ENCODE assay signal across 26 cellular contexts in the genomic region with DNA sequence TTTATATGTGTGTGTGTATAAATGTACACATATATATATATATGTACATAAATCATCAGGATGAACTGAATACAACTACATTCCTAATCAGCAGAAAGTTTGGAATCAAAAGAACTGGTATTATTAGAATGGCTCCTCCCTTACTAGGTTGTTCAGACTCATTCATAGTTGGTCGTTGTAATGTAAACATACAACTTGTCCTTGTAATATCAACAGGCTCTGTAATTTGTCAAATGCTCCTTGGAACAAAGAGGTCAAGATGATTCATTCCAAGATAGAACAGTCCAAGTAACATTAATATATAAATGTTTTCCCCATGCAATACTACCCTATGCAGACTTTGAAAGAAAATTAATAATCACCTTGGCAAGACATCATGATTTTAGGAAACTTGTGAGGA.
DNase-seq lines count a peak whose midpoint lies in the region; ATAC-seq, FAIRE-seq and TF ChIP-seq lines count a peak whose summit lies in the region.
"Had no signal": no experiment of that assay in that cellular context is flagged by ENCODE, and none has a peak within 500 bp of the region (broad histone marks: within the 10 kb centered on the region; RNA-seq: fewer than 3 reads in every experiment).

No MANE protein-coding gene starts in this region.

- no peaks in the 10 kb centered on the region for H3K36me3 ChIP-seq in bronchial epithelial cell (ENCODE audit: control insufficient read depth, insufficient read depth, low read length)
- H3K36me3 ChIP-seq in trophoblast cell (ENCODE audit: control insufficient read depth in 1 of 2, insufficient read depth in 2 of 2, low read length in 2 of 2) = no peaks in the 10 kb centered on the region
- H3K36me3 ChIP-seq: BE2C; BLaER1 treated with 17β-estradiol and CSF1 and Interleukin-3, amounts not matched to agents 10 nM and 100 nM had no signal

- H2BK5ac ChIP-seq in trophoblast cell (ENCODE audit: low read depth, low read length, poor library complexity) = no peak overlapping the region

- H3K9ac ChIP-seq in trophoblast cell (ENCODE audit: low read length) = no peak overlapping the region
- H3K9ac ChIP-seq: BLaER1 treated with 17β-estradiol and CSF1 and Interleukin-3, amounts not matched to agents 10 nM and 100 nM; GM23248 had no signal

- H2AFZ ChIP-seq in trophoblast cell (ENCODE audit: insufficient read depth, low read length, poor library complexity) = no peak overlapping the region
- H2AFZ ChIP-seq: GM23248 had no signal

- H2AK5ac ChIP-seq in trophoblast cell (ENCODE audit: low read length) = no peak overlapping the region

- H3K4me3 ChIP-seq in bronchial epithelial cell (ENCODE audit: low read depth, low read length) (no peak overlapping the region), fibroblast of mammary gland (ENCODE audit: control insufficient read depth, low read depth, low read length) (no peak overlapping the region), trophoblast cell (ENCODE audit: low read depth, low read length) (no peak overlapping the region)
- H3K4me3 ChIP-seq: A549; BLaER1 treated with 17β-estradiol and CSF1 and Interleukin-3, amounts not matched to agents 10 nM and 100 nM; GM12878; GM23248 had no signal

- WGBS in trophoblast cell (ENCODE audit: extremely low coverage, insufficient coverage, insufficient read length) = no CpG with 5 or more reads among the region's 1 CpG

- H3K23ac ChIP-seq in trophoblast cell (ENCODE audit: low read length) = no peak overlapping the region

- H3K4me2 ChIP-seq in trophoblast cell (ENCODE audit: low read length) = no peak overlapping the region
- H3K4me2 ChIP-seq: A549; BLaER1 treated with 17β-estradiol and CSF1 and Interleukin-3, amounts not matched to agents 10 nM and 100 nM had no signal

- H3K18ac ChIP-seq in trophoblast cell (ENCODE audit: low read length) = no peak overlapping the region

- H2BK12ac ChIP-seq in trophoblast cell (ENCODE audit: low read length) = no peak overlapping the region

- H2BK120ac ChIP-seq in trophoblast cell (ENCODE audit: insufficient read depth, low read length, poor library complexity) = no peak overlapping the region

- no peak for TF ChIP-seq CTCF in 22Rv1 (IDR thresholded peaks at IDR 0.05)
- TF ChIP-seq CTCF in bronchial epithelial cell (IDR thresholded peaks at IDR 0.05; ENCODE audit: insufficient read depth, low read length, severe bottlenecking) = no peak
- TF ChIP-seq CTCF in fibroblast of mammary gland (conservative IDR thresholded peaks at IDR 0.05; ENCODE audit: control insufficient read depth, insufficient read depth, low read depth, low read length) = no peak

- intact Hi-C loops in left ventricle myocardium superior (cut with micrococcal nuclease) = no loop called here
- intact Hi-C loops in cardiac septum (cut with DNase I) = no loop called here

- ATAC-seq in left ventricle myocardium superior (no peak), GM18519 (IDR thresholded peaks at IDR 0.05; ENCODE audit: low FRiP score, unreplicated experiment) (no peak)
- ATAC-seq: A549, GM12878 had no signal

- no peaks in the 10 kb centered on the region for H3K4me1 ChIP-seq in trophoblast cell (ENCODE audit: control insufficient read depth in 1 of 2, insufficient read depth in 2 of 2, low read length in 2 of 2)
- H3K4me1 ChIP-seq: A549; BE2C; BLaER1 treated with 17β-estradiol and CSF1 and Interleukin-3, amounts not matched to agents 10 nM and 100 nM had no signal

- no peak overlapping the region for H4K8ac ChIP-seq in trophoblast cell (ENCODE audit: low read depth, low read length)

- H3K9me3 ChIP-seq in trophoblast cell (ENCODE audit: insufficient read depth, low read depth, low read length) = no peaks in the 10 kb centered on the region
- H3K9me3 ChIP-seq: A549; BE2C; BLaER1 treated with 17β-estradiol and CSF1 and Interleukin-3, amounts not matched to agents 10 nM and 100 nM had no signal

- no peak overlapping the region for H4K91ac ChIP-seq in trophoblast cell (ENCODE audit: low read depth, low read length)

- no peaks in the 10 kb centered on the region for H3K79me1 ChIP-seq in trophoblast cell (ENCODE audit: low read length)

- no peak overlapping the region for H3K14ac ChIP-seq in trophoblast cell (ENCODE audit: low read length)

- H3K4ac ChIP-seq in trophoblast cell (ENCODE audit: low read depth, low read length) = no peak overlapping the region

- no peak overlapping the region for H4K12ac ChIP-seq in trophoblast cell (ENCODE audit: low read depth, low read length)

- H3K27me3 ChIP-seq in bronchial epithelial cell (ENCODE audit: control insufficient read depth, insufficient read depth, low read length) = no peaks in the 10 kb centered on the region
- H3K27me3 ChIP-seq in trophoblast cell (ENCODE audit: insufficient read depth, low read length) = no peaks in the 10 kb centered on the region
- H3K27me3 ChIP-seq: BE2C; BLaER1 treated with 17β-estradiol and CSF1 and Interleukin-3, amounts not matched to agents 10 nM and 100 nM had no signal

- no peaks in the 10 kb centered on the region for H3K79me2 ChIP-seq in trophoblast cell (ENCODE audit: control insufficient read depth, insufficient read depth, low read length, poor library complexity)

- peak; percentile 17 for DNase-seq in M059J (ENCODE audit: low read depth)
- peak; percentile 23 for DNase-seq in bronchial epithelial cell (ENCODE audit: low read depth)
- peak; percentile 16 for DNase-seq in fibroblast of mammary gland (ENCODE audit: low read depth)
- no peak for DNase-seq in left ventricle myocardium superior
- no peak for DNase-seq in cardiac septum (ENCODE audit: low spot score)
- no peak for DNase-seq in trophoblast cell
- DNase-seq: 8988T; ACHN; AML-193; BE2C; CD4-positive, alpha-beta T cell; CD8-positive, alpha-beta memory T cell; DMS 273 treated with DMSO at 0.1 percent for 48 hours; DMS79; EL; GDM1; GM23248; H7; HCEC 1CT had no signal

- FAIRE-seq in bronchial epithelial cell (lab: Jason Lieb, UNC) = no peak
- FAIRE-seq: A549, D721Med, GM12878, H1 had no signal

- H3K27ac ChIP-seq in 22Rv1 = peak overlapping the region; percentile 38
- no peak overlapping the region for H3K27ac ChIP-seq in trophoblast cell (ENCODE audit: low read depth, low read length)
- H3K27ac ChIP-seq: A549; BLaER1 treated with 17β-estradiol and CSF1 and Interleukin-3, amounts not matched to agents 10 nM and 100 nM; GM23248 had no signal

Comparison
In these comparisons a context has a peak if more than half of its experiments do, and no peak if none do; other contexts are left out.
1. DNase-seq: peak in M059J (single experiment), bronchial epithelial cell (single experiment) and fibroblast of mammary gland (single experiment); none in left ventricle myocardium superior (single experiment), cardiac septum (single experiment) and trophoblast cell (0 of 2).